In genomic region chr16:30628628-30629342, GRCh38 we compare ENCODE assay signal across 1 cellular context.
TF ChIP-seq lines count a peak whose summit lies in the region.

No MANE protein-coding gene starts in this region.

TF ChIP-seq in GM12878, 131 proteins besides CTCF, POLR2A, EP300 and RAD21 (continues in another document):
- TF ChIP-seq RUNX3 (IDR thresholded peaks at IDR 0.05; ENCODE audit: low read length) = no peak
- no peak for TF ChIP-seq SIX5 (IDR thresholded peaks at IDR 0.05; ENCODE audit: low read depth, low read length, severe bottlenecking)
- no peak for TF ChIP-seq CBX5 (IDR thresholded peaks at IDR 0.05; ENCODE audit: low read depth)
- no peak for TF ChIP-seq BRCA1 (IDR thresholded peaks at IDR 0.05; ENCODE audit: low read depth, low read length)
- no peak for TF ChIP-seq CHD1 (IDR thresholded peaks at IDR 0.05; ENCODE audit: low read depth, low read length)
- TF ChIP-seq NRF1 (conservative IDR thresholded peaks at IDR 0.05; ENCODE audit: low read depth, low read length) = no peak
- no peak for TF ChIP-seq RAD51 (IDR thresholded peaks at IDR 0.05)
- no peak for TF ChIP-seq MTA3 (IDR thresholded peaks at IDR 0.05; ENCODE audit: borderline replicate concordance, low read length)
- no peak for TF ChIP-seq HSF1 (IDR thresholded peaks at IDR 0.05; ENCODE audit: low read depth, low read length)
- TF ChIP-seq RBBP5 (conservative IDR thresholded peaks at IDR 0.05) = no peak
- no peak for TF ChIP-seq E2F4 (IDR thresholded peaks at IDR 0.05; ENCODE audit: low read depth, low read length)
- TF ChIP-seq TAF1 (IDR thresholded peaks at IDR 0.05; ENCODE audit: borderline replicate concordance, low read depth, low read length) = no peak
- no peak for TF ChIP-seq MLLT1 (IDR thresholded peaks at IDR 0.05)
- TF ChIP-seq TCF12 (IDR thresholded peaks at IDR 0.05; ENCODE audit: low read depth, low read length) = no peak
- no peak for TF ChIP-seq ZSCAN29 (IDR thresholded peaks at IDR 0.05)
- peak; percentile 71 for TF ChIP-seq IKZF1 (conservative IDR thresholded peaks at IDR 0.05)
- TF ChIP-seq BCL3 (IDR thresholded peaks at IDR 0.05; ENCODE audit: borderline replicate concordance, insufficient read depth, low read depth, low read length, poor library complexity, severe bottlenecking) = no peak
- TF ChIP-seq RELB (IDR thresholded peaks at IDR 0.05; ENCODE audit: low read depth) = peak; percentile 38; the same call in 1 of the 2 replicates
- no peak for TF ChIP-seq NBN (IDR thresholded peaks at IDR 0.05)
- no peak for TF ChIP-seq SUPT20H (IDR thresholded peaks at IDR 0.05; ENCODE audit: borderline replicate concordance, control insufficient read depth, low read depth, low read length)
- TF ChIP-seq SREBF1 (IDR thresholded peaks at IDR 0.05; ENCODE audit: low read length) = no peak
- TF ChIP-seq ATF7 (IDR thresholded peaks at IDR 0.05; ENCODE audit: low read depth) = no peak
- no peak for TF ChIP-seq HDAC2 (IDR thresholded peaks at IDR 0.05)
- no peak for TF ChIP-seq PKNOX1 (IDR thresholded peaks at IDR 0.05)
- TF ChIP-seq HCFC1 (IDR thresholded peaks at IDR 0.05; ENCODE audit: low read length) = no peak
- TF ChIP-seq SMC3 (IDR thresholded peaks at IDR 0.05; ENCODE audit: borderline replicate concordance, low read length) = peak; percentile 88
- no peak for TF ChIP-seq ZNF592 (IDR thresholded peaks at IDR 0.05)
- TF ChIP-seq FOXK2 (IDR thresholded peaks at IDR 0.05) = no peak
- no peak for TF ChIP-seq MEF2B (IDR thresholded peaks at IDR 0.05; ENCODE audit: partially characterized antibody, poor library complexity, severe bottlenecking)
- no peak for TF ChIP-seq KDM1A (IDR thresholded peaks at IDR 0.05; ENCODE audit: borderline replicate concordance)
- no peak for TF ChIP-seq SPI1 (IDR thresholded peaks at IDR 0.05; ENCODE audit: borderline replicate concordance, insufficient read depth, low read depth, low read length)
- TF ChIP-seq CUX1 (IDR thresholded peaks at IDR 0.05; ENCODE audit: insufficient replicate concordance, low read depth, low read length) = no peak
- no peak for TF ChIP-seq RFX5 (IDR thresholded peaks at IDR 0.05; ENCODE audit: low read depth, low read length)
- no peak for TF ChIP-seq STAT3 (IDR thresholded peaks at IDR 0.05; ENCODE audit: low read depth, low read length)
- no peak for TF ChIP-seq ASH2L (IDR thresholded peaks at IDR 0.05; ENCODE audit: borderline replicate concordance, low read depth)
- no peak for TF ChIP-seq RB1 (IDR thresholded peaks at IDR 0.05; ENCODE audit: borderline replicate concordance)
- no peak for TF ChIP-seq IRF5 (IDR thresholded peaks at IDR 0.05; ENCODE audit: borderline replicate concordance)
- no peak for TF ChIP-seq MYB (IDR thresholded peaks at IDR 0.05; ENCODE audit: borderline replicate concordance, low read depth, low read length)
- no peak for TF ChIP-seq PAX8 (IDR thresholded peaks at IDR 0.05)
- TF ChIP-seq TBL1XR1 (IDR thresholded peaks at IDR 0.05; ENCODE audit: low read depth, low read length) = no peak
- no peak for TF ChIP-seq NFIC (IDR thresholded peaks at IDR 0.05; ENCODE audit: low read depth, low read length)
- TF ChIP-seq NR2C2 (IDR thresholded peaks at IDR 0.05; ENCODE audit: borderline replicate concordance, control insufficient read depth, insufficient read length, low read depth) = no peak
- TF ChIP-seq MTA2 (IDR thresholded peaks at IDR 0.05; ENCODE audit: low read depth) = peak; percentile 63
- TF ChIP-seq IKZF2 (IDR thresholded peaks at IDR 0.05) = peak; percentile 70 to 72
